In the genomic region with DNA sequence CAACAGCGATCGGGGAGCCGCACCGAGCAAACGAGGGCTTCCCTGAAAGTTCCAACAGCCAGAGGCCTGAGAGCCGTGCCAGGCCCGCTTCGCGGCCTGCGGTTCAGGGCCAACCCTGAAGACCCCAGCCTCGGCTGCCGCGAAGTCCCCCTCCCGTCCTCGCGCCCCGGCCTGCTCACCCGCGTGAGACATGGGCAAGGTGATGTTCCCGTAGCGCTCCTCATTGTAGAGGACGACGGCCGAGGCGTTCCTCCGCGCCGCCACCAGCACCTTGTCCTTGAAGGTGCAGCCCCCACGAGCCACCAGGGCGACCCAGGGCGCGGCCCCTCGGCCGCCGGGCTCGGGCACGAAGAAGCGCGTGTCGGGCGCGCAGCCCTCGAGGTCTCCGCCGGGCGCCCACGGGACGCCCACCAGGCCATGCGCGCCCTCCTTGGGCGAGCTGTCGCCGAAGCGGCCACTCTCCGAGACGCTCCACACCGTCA, we compare ENCODE assay signal across 8 cellular contexts. TPM values are rescaled to one million over a fixed set of nuclear protein-coding genes. Genes with fewer than 3 reads are reported as not detected.
DNase-seq lines count a peak whose midpoint lies in the region; ATAC-seq and TF ChIP-seq lines count a peak whose summit lies in the region.

No MANE protein-coding gene starts in this region.

- CTCF ChIA-PET in HCT116 (lab: Charles Lee): interaction anchor here (1.2 to 2.6 kb wide), 2 partner anchors 34 to 79 kb away, joined by 4 to 12 read pairs; partner anchors contain the start of gene CREG2

- peaks cover 3% of the 10 kb centered on the region; the same call in 1 of the 2 replicates for H4K20me1 ChIP-seq in HCT116 (ENCODE audit: insufficient read depth)

- RAD21 ChIA-PET in HCT116 (lab: Charles Lee; ENCODE audit: low non-redundant PET in 1 of 2, low total read pairs in 2 of 2, uncharacterized antibody in 2 of 2, unreplicated experiment in 2 of 2): no interaction called here

- H3K36me3 ChIP-seq in HCT116 (ENCODE audit: control insufficient read depth in 1 of 2, insufficient read depth in 2 of 2, low read length in 2 of 2) (peaks cover 0 to 3% of the 10 kb centered on the region in 2 experiments; a peak in 1 of 4 replicates), adrenal gland (replicated peaks in 1 of 2) (no peaks in the 10 kb centered on the region)

- TF ChIP-seq RAD21 in HCT116 (IDR thresholded peaks at IDR 0.05; ENCODE audit: low read depth): no peak

- peaks cover 16 to 43% of the 10 kb centered on the region in 2 experiments for H3K4me1 ChIP-seq in HCT116 (ENCODE audit: control insufficient read depth in 1 of 2, insufficient read depth in 2 of 2, low read length in 2 of 2)
- H3K4me1 ChIP-seq in adrenal gland (replicated peaks in 1 of 2): peaks cover 13 to 44% of the 10 kb centered on the region in 2 donors

- peak overlapping the region; percentile 75; the same call in 1 of the 2 replicates for H3K27ac ChIP-seq in HCT116 (ENCODE audit: low read depth, low read length)
- peak overlapping the region; percentile 20 to 96 (median 90) for H3K27ac ChIP-seq in adrenal gland

- peaks cover 54% of the 10 kb centered on the region for H3K79me2 ChIP-seq in HCT116 (ENCODE audit: insufficient read depth, low read length)

- POLR2A ChIA-PET in HCT116 (lab: Charles Lee): interaction anchor here (0.8 to 1.5 kb wide), 4 partner anchors 8 to 26 kb away, joined by 3 to 9 read pairs (median 4); no protein-coding TSS in a partner anchor

- BruUV-seq in HCT116 (replicated peaks; lab: Mats Ljungman, UMichigan): no TSS peak

- H2AFZ ChIP-seq in HCT116 (ENCODE audit: low read depth, low read length, poor library complexity, severe bottlenecking): no peak overlapping the region

- H3K9ac ChIP-seq in HCT116 (ENCODE audit: low read length): peak overlapping the region; percentile 89

- TF ChIP-seq CTCF in GM12864 (IDR thresholded peaks at IDR 0.05; ENCODE audit: low read depth, low read length, missing control alignments) (no peak), HCT116 (IDR thresholded peaks at IDR 0.05 in 2 of 3, conservative IDR thresholded peaks at IDR 0.05 in 1 of 3; ENCODE audit: borderline replicate concordance in 1 of 3, insufficient read depth in 1 of 3, low read depth in 2 of 3, low read length in 2 of 3) (no peak), adrenal gland (IDR thresholded peaks at IDR 0.05) (no peak)

- TF ChIP-seq POLR2A in HCT116 (IDR thresholded peaks at IDR 0.05; ENCODE audit: borderline replicate concordance, extremely low read depth, insufficient read depth, insufficient read length): no peak
- no peak for TF ChIP-seq POLR2A in adrenal gland (IDR thresholded peaks at IDR 0.05)

- no peaks in the 10 kb centered on the region for H3K9me2 ChIP-seq in HCT116 (ENCODE audit: insufficient read depth)

- intact Hi-C loops in HCT116 (cut with micrococcal nuclease): no loop called here
- intact Hi-C loops in adrenal gland (cut with DNase I): no loop called here

- H3K4me2 ChIP-seq in HCT116 (ENCODE audit: low read length): peak overlapping the region; percentile 84

- no peaks in the 10 kb centered on the region for H3K27me3 ChIP-seq in HCT116 (ENCODE audit: insufficient read depth, low read length)
- no peaks in the 10 kb centered on the region for H3K27me3 ChIP-seq in adrenal gland

- ATAC-seq in HCT116: peak; percentile 44; the same call in 1 of the 2 replicates

- DNase-seq in GM12864 (ENCODE audit: low read depth) (no peak), HCT116 (ENCODE audit: low read depth, low spot score) (no peak), NCI-H2171 treated with DMSO at 0.1 percent for 48 hours (lab: John Stamatoyannopoulos, UW) (peak; percentile 22), adrenal gland (peak in 5 of 7 donors; percentile 25 to 44 (median 35)), foreskin melanocyte (no peak), NCI-H2196 treated with DMSO at 0.1 percent for 48 hours (lab: John Stamatoyannopoulos, UW; ENCODE audit: unreplicated experiment) (no peak)
- peak; percentile 50 for DNase-seq in stimulated activated CD4-positive, alpha-beta T cell treated with anti-CD3 and anti-CD28 coated beads, Interleukin-15, amount 100 ng/mL, for 24 hours

- H3K4me3 ChIP-seq in GM12864 (ENCODE audit: low read depth, low read length): peak overlapping the region; percentile 88
- H3K4me3 ChIP-seq in HCT116 (replicated peaks in 1 of 2; ENCODE audit: low read depth in 1 of 2, low read length in 2 of 2): peak overlapping the region; percentile 72 to 86
- peak overlapping the region in 3 of 4 donors; percentile 63 to 95 (median 79) for H3K4me3 ChIP-seq in adrenal gland
- peak overlapping the region; percentile 83 for H3K4me3 ChIP-seq in iPS-18c (ENCODE audit: insufficient read depth, low read depth, low read length)

- H3K9me3 ChIP-seq in HCT116 (ENCODE audit: control insufficient read depth in 1 of 2, insufficient read depth in 1 of 2, low read depth in 1 of 2, low read length in 2 of 2): no peaks in the 10 kb centered on the region
- no peaks in the 10 kb centered on the region for H3K9me3 ChIP-seq in adrenal gland (replicated peaks in 1 of 3)
- no peaks in the 10 kb centered on the region for H3K9me3 ChIP-seq in iPS-18c (ENCODE audit: control insufficient read depth, insufficient read depth, low read length)

- 3 to 9% (median 3%) methylated on average over 9 to 57 of the region's 57 CpGs for WGBS in adrenal gland, 4 donors

TF ChIP-seq in HCT116, 20 proteins besides CTCF, POLR2A, EP300 and RAD21 (continues in another document):
- TF ChIP-seq JUND (IDR thresholded peaks at IDR 0.05) (no peak), FOSL1 (IDR thresholded peaks at IDR 0.05; ENCODE audit: low read depth) (no peak), ZFX (IDR thresholded peaks at IDR 0.05) (no peak), SRF (IDR thresholded peaks at IDR 0.05; ENCODE audit: low read depth) (no peak), POLR2AphosphoS5 (IDR thresholded peaks at IDR 0.05; ENCODE audit: low read depth, low read length) (no peak), SIN3A (IDR thresholded peaks at IDR 0.05; ENCODE audit: low read depth) (no peak), YY1 (IDR thresholded peaks at IDR 0.05; ENCODE audit: extremely low read depth, insufficient replicate concordance, low read depth, low read length) (no peak), ZBTB33 (IDR thresholded peaks at IDR 0.05; ENCODE audit: extremely low read depth, insufficient replicate concordance, low read length) (no peak), CEBPB (IDR thresholded peaks at IDR 0.05; ENCODE audit: low read depth) (no peak), EGR1 (IDR thresholded peaks at IDR 0.05; ENCODE audit: low read depth) (no peak), ELF1 (IDR thresholded peaks at IDR 0.05; ENCODE audit: borderline replicate concordance, low read depth) (no peak), ATF3 (IDR thresholded peaks at IDR 0.05) (no peak), ZNF274 (IDR thresholded peaks at IDR 0.05; ENCODE audit: low read depth, low read length) (no peak), SP1 (IDR thresholded peaks at IDR 0.05; ENCODE audit: low read depth) (no peak)
- TF ChIP-seq, protein P1, sequence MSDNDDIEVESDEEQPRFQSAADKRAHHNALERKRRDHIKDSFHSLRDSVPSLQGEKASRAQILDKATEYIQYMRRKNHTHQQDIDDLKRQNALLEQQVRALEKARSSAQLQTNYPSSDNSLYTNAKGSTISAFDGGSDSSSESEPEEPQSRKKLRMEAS (IDR thresholded peaks at IDR 0.05): no peak

RNA-seq across cellular contexts. Expression of gene RNF149, which starts 0.5 kb away (rescaled TPM):
- 40.2 TPM for total RNA-seq in HCT116 (2021; ENCODE audit: unreplicated experiment)
- 17.1 and 20.1 TPM in 2 replicates for polyA plus RNA-seq in HCT116 (2012)
- total RNA-seq in adrenal gland: 10 to 100 TPM; 38.4 to 98.4 (median 59.0) TPM
- polyA plus RNA-seq in adrenal gland: 10 to 100 TPM; 31.5 to 48.5 (median 39.5) TPM

RNA-seq across cellular contexts. Expression of gene CNOT11, which starts 55.3 kb away (rescaled TPM):
- 57.8 TPM for total RNA-seq in HCT116 (2021; ENCODE audit: unreplicated experiment)
- 22.7 and 29.4 TPM in 2 replicates for polyA plus RNA-seq in HCT116 (2012)
- total RNA-seq in adrenal gland: 10 to 100 TPM; 27.4 to 36.1 (median 32.6) TPM
- polyA plus RNA-seq in adrenal gland: 10 to 100 TPM in 2 of 3 donors, 1 to 10 TPM in 1; 9.5 to 67.3 (median 14.2) TPM

Comparison
In these comparisons a context has a peak if more than half of its experiments do, and no peak if none do; other contexts are left out.
1. DNase-seq: peak in NCI-H2171 treated with DMSO at 0.1 percent for 48 hours (single experiment), adrenal gland (5 of 7) and stimulated activated CD4-positive, alpha-beta T cell treated with anti-CD3 and anti-CD28 coated beads, Interleukin-15, amount 100 ng/mL, for 24 hours (single experiment); none in GM12864 (single experiment), HCT116 (single experiment), foreskin melanocyte (single experiment) and NCI-H2196 treated with DMSO at 0.1 percent for 48 hours (single experiment).
2. Peak in every context shown above with its lines, with median percentiles within 50 percentile points of each other: H3K4me3 ChIP-seq.